10 cellular contexts compared by ENCODE assay signal in genomic region chr6:3260296-3260695, GRCh38. TPM values are rescaled to one million over a fixed set of nuclear protein-coding genes. Genes with fewer than 3 reads are reported as not detected.
DNase-seq lines count a peak whose midpoint lies in the region; ATAC-seq and TF ChIP-seq lines count a peak whose summit lies in the region.
"Had no signal": no experiment of that assay in that cellular context is flagged by ENCODE, and none has a peak within 500 bp of the region (broad histone marks: within the 10 kb centered on the region; RNA-seq: fewer than 3 reads in every experiment).

No MANE protein-coding gene starts in this region.

- POLR2A ChIA-PET in activated CD4-positive, alpha-beta memory T cell treated with anti-CD3 and anti-CD28 coated beads for 36 hours (lab: Charles Lee): no interaction called here

- H3K9me3 ChIP-seq in thyroid gland: no peaks in the 10 kb centered on the region

- no peaks in the 10 kb centered on the region for H3K27me3 Mint-ChIP-seq in activated naive CD4-positive, alpha-beta T cell treated with anti-CD3 and anti-CD28 coated beads, Interleukin-2, amount 50 U/mL, for 24 hours
- H3K27me3 Mint-ChIP-seq in activated CD4-positive, alpha-beta memory T cell treated with anti-CD3 and anti-CD28 coated beads for 36 hours: no peaks in the 10 kb centered on the region
- peaks cover 8% of the 10 kb centered on the region for H3K27me3 Mint-ChIP-seq in glutamatergic neuron (ENCODE audit: unreplicated experiment)

- WGBS in thyroid gland, 2 donors: 47 to 62% methylated on average over 14 of the region's 14 CpGs

- CTCF ChIA-PET in activated CD4-positive, alpha-beta memory T cell treated with anti-CD3 and anti-CD28 coated beads for 36 hours (lab: Charles Lee): interaction anchor here (1.4 to 2.3 kb wide), 5 partner anchors 9 to 98 kb away, joined by 4 to 10 read pairs (median 6); no protein-coding TSS in a partner anchor

- H3K4me1 ChIP-seq in thyroid gland: peaks cover 25% of the 10 kb centered on the region in 2 donors

- no peaks in the 10 kb centered on the region for H3K27me3 ChIP-seq in thyroid gland

- no peak overlapping the region for H3K27ac Mint-ChIP-seq in activated naive CD4-positive, alpha-beta T cell treated with anti-CD3 and anti-CD28 coated beads, Interleukin-2, amount 50 U/mL, for 24 hours
- no peak overlapping the region for H3K27ac Mint-ChIP-seq in activated CD4-positive, alpha-beta memory T cell treated with anti-CD3 and anti-CD28 coated beads for 36 hours
- H3K27ac Mint-ChIP-seq in glutamatergic neuron (ENCODE audit: unreplicated experiment): no peak overlapping the region

- H3K36me3 Mint-ChIP-seq in activated naive CD4-positive, alpha-beta T cell treated with anti-CD3 and anti-CD28 coated beads, Interleukin-2, amount 50 U/mL, for 24 hours: peaks cover 5% of the 10 kb centered on the region
- peaks cover 23% of the 10 kb centered on the region for H3K36me3 Mint-ChIP-seq in activated CD4-positive, alpha-beta memory T cell treated with anti-CD3 and anti-CD28 coated beads for 36 hours
- H3K36me3 Mint-ChIP-seq in glutamatergic neuron (ENCODE audit: unreplicated experiment): peaks cover 5% of the 10 kb centered on the region

- peaks cover 51% of the 10 kb centered on the region for H3K4me1 Mint-ChIP-seq in activated naive CD4-positive, alpha-beta T cell treated with anti-CD3 and anti-CD28 coated beads, Interleukin-2, amount 50 U/mL, for 24 hours
- H3K4me1 Mint-ChIP-seq in activated CD4-positive, alpha-beta memory T cell treated with anti-CD3 and anti-CD28 coated beads for 36 hours (ENCODE audit: low read depth): peaks cover 35% of the 10 kb centered on the region
- H3K4me1 Mint-ChIP-seq in glutamatergic neuron (ENCODE audit: low read depth, unreplicated experiment): peaks cover 20% of the 10 kb centered on the region

- H3K4me3 ChIP-seq in thyroid gland (replicated peaks in 1 of 3): no peak overlapping the region

- TF ChIP-seq CTCF in glutamatergic neuron (IDR thresholded peaks at IDR 0.05; ENCODE audit: partially characterized antibody, unreplicated experiment) (no peak), thyroid gland (IDR thresholded peaks at IDR 0.05) (no peak)

- intact Hi-C loops in activated CD4-positive, alpha-beta memory T cell treated with anti-CD3 and anti-CD28 coated beads for 36 hours (cut with micrococcal nuclease): no loop called here
- intact Hi-C loops in thyroid gland (cut with DNase I) (no loop called here), left cardiac atrium (cut with DNase I) (no loop called here)

- H3K9me3 Mint-ChIP-seq in activated naive CD4-positive, alpha-beta T cell treated with anti-CD3 and anti-CD28 coated beads, Interleukin-2, amount 50 U/mL, for 24 hours: no peaks in the 10 kb centered on the region
- H3K9me3 Mint-ChIP-seq in activated CD4-positive, alpha-beta memory T cell treated with anti-CD3 and anti-CD28 coated beads for 36 hours: no peaks in the 10 kb centered on the region
- peaks cover 12% of the 10 kb centered on the region for H3K9me3 Mint-ChIP-seq in glutamatergic neuron (ENCODE audit: unreplicated experiment)
- H3K9me3 Mint-ChIP-seq: dendritic cell treated with granulocyte-macrophage colony-stimulating factor and Interleukin-4, amounts not matched to agents 40 ng/mL and 50 ng/mL, for 4 days had no signal

- no peak for DNase-seq in activated naive CD4-positive, alpha-beta T cell (lab: John Stamatoyannopoulos, UW)
- DNase-seq in activated CD4-positive, alpha-beta memory T cell treated with anti-CD3 and anti-CD28 coated beads for 36 hours: no peak
- DNase-seq in glutamatergic neuron: no peak
- DNase-seq in thyroid gland: peak; percentile 31 to 35
- DNase-seq in HuH-7.5 (ENCODE audit: low spot score): no peak
- DNase-seq in DMS 273 (lab: John Stamatoyannopoulos, UW; ENCODE audit: unreplicated experiment): no peak
- no peak for DNase-seq in left cardiac atrium
- DNase-seq: activated CD8-positive, alpha-beta memory T cell treated with anti-CD3 and anti-CD28 coated beads for 24 hours had no signal

- peak overlapping the region; percentile 99 for H3K4me3 Mint-ChIP-seq in activated naive CD4-positive, alpha-beta T cell treated with anti-CD3 and anti-CD28 coated beads, Interleukin-2, amount 50 U/mL, for 24 hours
- H3K4me3 Mint-ChIP-seq in activated CD4-positive, alpha-beta memory T cell treated with anti-CD3 and anti-CD28 coated beads for 36 hours: peak overlapping the region; percentile 92
- peak overlapping the region; percentile 77 for H3K4me3 Mint-ChIP-seq in glutamatergic neuron (ENCODE audit: unreplicated experiment)

- no peak for ATAC-seq in left cardiac atrium

- peaks cover 0 to 8% of the 10 kb centered on the region in 2 donors for H3K36me3 ChIP-seq in thyroid gland

- TF ChIP-seq POLR2A in thyroid gland (IDR thresholded peaks at IDR 0.05): no peak

- peak overlapping the region; percentile 69 to 92 (median 75) for H3K27ac ChIP-seq in thyroid gland

RNA-seq across cellular contexts. Expression of gene PSMG4, which starts 1.5 kb away (rescaled TPM):
- 10 to 100 TPM; 24.2 to 25.2 TPM for total RNA-seq in activated CD4-positive, alpha-beta memory T cell treated with anti-CD3 and anti-CD28 coated beads for 36 hours
- total RNA-seq in glutamatergic neuron (ENCODE audit: unreplicated experiment) (37.2 TPM), thyroid gland (10 to 100 TPM; 19.6 to 41.8 (median 34.4) TPM), left cardiac atrium (1 to 10 TPM; 6.7 to 8.8 TPM)

RNA-seq across cellular contexts. Expression of gene TUBB2B, which starts 32.8 kb away (rescaled TPM):
- total RNA-seq in activated CD4-positive, alpha-beta memory T cell treated with anti-CD3 and anti-CD28 coated beads for 36 hours: under 1 TPM in 1 of 2 experiments, not detected in 1; 0.29 TPM
- total RNA-seq in glutamatergic neuron (ENCODE audit: unreplicated experiment): 1,777 TPM
- 1 to 10 TPM in 3 of 4 donors, not detected in 1; 1.1 to 6.1 (median 3.5) TPM for total RNA-seq in thyroid gland
- 1 to 10 TPM; 2.2 to 3.9 TPM for total RNA-seq in left cardiac atrium

Comparison
In these comparisons a context has a peak if more than half of its experiments do, and no peak if none do; other contexts are left out.
1. DNase-seq: peak in thyroid gland (2 of 2); none in activated naive CD4-positive, alpha-beta T cell (0 of 4), activated CD4-positive, alpha-beta memory T cell treated with anti-CD3 and anti-CD28 coated beads for 36 hours (single experiment), glutamatergic neuron (single experiment), HuH-7.5 (single experiment), DMS 273 (single experiment) and left cardiac atrium (single experiment).
2. RNA of gene TUBB2B, which starts 32.8 kb away (total RNA-seq): 1,777 TPM in glutamatergic neuron (single experiment); 2.2 to 3.9 TPM in left cardiac atrium, 1.1 to 6.1 TPM in thyroid gland and 0.29 TPM in activated CD4-positive, alpha-beta memory T cell treated with anti-CD3 and anti-CD28 coated beads for 36 hours; every median in the first group is over 100 times any median in the second.
3. Peak in every context shown above with its lines, with median percentiles within 50 percentile points of each other: H3K4me3 Mint-ChIP-seq.